Comparison of ENCODE assay signal across 17 cellular contexts in genomic region chr3:172577962-172578560, GRCh38. TPM values are rescaled to one million over a fixed set of nuclear protein-coding genes. Genes with fewer than 3 reads are reported as not detected.
DNase-seq lines count a peak whose midpoint lies in the region; ATAC-seq and TF ChIP-seq lines count a peak whose summit lies in the region.
"Had no signal": no experiment of that assay in that cellular context is flagged by ENCODE, and none has a peak within 500 bp of the region (broad histone marks: within the 10 kb centered on the region; RNA-seq: fewer than 3 reads in every experiment).

No MANE protein-coding gene starts in this region.

- H3K27ac Mint-ChIP-seq in endothelial cell (ENCODE audit: unreplicated experiment) = peak overlapping the region; percentile 59

- WGBS in right cardiac atrium = 56% methylated on average over 3 of the region's 3 CpGs

- no peaks in the 10 kb centered on the region for H3K36me3 ChIP-seq in left ventricle myocardium inferior
- H3K36me3 ChIP-seq: BE2C had no signal

- intact Hi-C loops in left ventricle myocardium inferior (cut with micrococcal nuclease) (no loop called here), right cardiac atrium (cut with DNase I) (no loop called here), posterior cingulate gyrus (cut with DNase I) (no loop called here)

- H3K27me3 Mint-ChIP-seq in endothelial cell (ENCODE audit: unreplicated experiment) = peaks cover 9% of the 10 kb centered on the region

- ATAC-seq in right cardiac atrium = no peak
- ATAC-seq: GM12878 had no signal

- H3K4me3 ChIP-seq in left ventricle myocardium inferior (no peak overlapping the region), right cardiac atrium (ENCODE audit: low read length) (no peak overlapping the region)
- H3K4me3 ChIP-seq: GM12878 had no signal

- H3K9me3 ChIP-seq in left ventricle myocardium inferior (replicated peaks) = no peaks in the 10 kb centered on the region
- H3K9me3 ChIP-seq in right cardiac atrium (ENCODE audit: control insufficient read depth, low read length) = no peaks in the 10 kb centered on the region
- H3K9me3 ChIP-seq: BE2C had no signal

- in situ Hi-C loops in GM13976 (cut with MboI; ENCODE audit: low sequenced_read_pairs, unreplicated experiment) = no loop called here

- H3K36me3 Mint-ChIP-seq in endothelial cell (ENCODE audit: low read depth, unreplicated experiment) = peaks cover 4% of the 10 kb centered on the region

- peaks cover 32% of the 10 kb centered on the region for H3K4me1 Mint-ChIP-seq in endothelial cell (ENCODE audit: unreplicated experiment)

- H3K4me3 Mint-ChIP-seq in endothelial cell (ENCODE audit: unreplicated experiment) = no peak overlapping the region

- no peaks in the 10 kb centered on the region for H3K9me3 Mint-ChIP-seq in endothelial cell (ENCODE audit: unreplicated experiment)

- peaks cover 32% of the 10 kb centered on the region for H3K4me1 ChIP-seq in left ventricle myocardium inferior
- H3K4me1 ChIP-seq in right cardiac atrium (ENCODE audit: control insufficient read depth, insufficient read depth, low read length) = peaks cover 1% of the 10 kb centered on the region
- H3K4me1 ChIP-seq: BE2C had no signal

- TF ChIP-seq CTCF in left ventricle myocardium inferior (IDR thresholded peaks at IDR 0.05; ENCODE audit: borderline replicate concordance) = no peak
- no peak for TF ChIP-seq CTCF in endothelial cell (IDR thresholded peaks at IDR 0.05; ENCODE audit: unreplicated experiment)
- TF ChIP-seq CTCF in GM13976 (IDR thresholded peaks at IDR 0.05; ENCODE audit: borderline replicate concordance, control extremely low read depth, extremely low read depth, insufficient read depth, missing control alignments) = no peak

- no peaks in the 10 kb centered on the region for H3K27me3 ChIP-seq in left ventricle myocardium inferior (ENCODE audit: low read depth)
- no peaks in the 10 kb centered on the region for H3K27me3 ChIP-seq in right cardiac atrium (ENCODE audit: control insufficient read depth, insufficient read depth)

- peak overlapping the region; percentile 13 for H3K27ac ChIP-seq in left ventricle myocardium inferior (replicated peaks)
- no peak overlapping the region for H3K27ac ChIP-seq in right cardiac atrium (ENCODE audit: low read length)

- DNase-seq in left ventricle myocardium inferior (no peak), right cardiac atrium (no peak), NCI-H69 (lab: John Stamatoyannopoulos, UW) (peak; percentile 66), endothelial cell (ENCODE audit: low spot score) (no peak), NCI-H774 (lab: John Stamatoyannopoulos, UW) (no peak), NCI-H2196 treated with DMSO at 0.1 percent for 48 hours (lab: John Stamatoyannopoulos, UW; ENCODE audit: unreplicated experiment) (no peak), GM13976 (ENCODE audit: low spot score) (no peak), posterior cingulate gyrus (no peak)
- DNase-seq: amniotic stem cell; BE2C; kidney; NCI-H1105 treated with DMSO at 0.1 percent for 48 hours; retina; stimulated activated CD4-positive, alpha-beta T cell treated with anti-CD3 and anti-CD28 coated beads, Interleukin-4, amount 100 ng/mL, for 24 hours had no signal

RNA-seq across cellular contexts. Expression of gene TNFSF10, which starts 54.8 kb away (rescaled TPM):
- total RNA-seq in left ventricle myocardium inferior = 12.6 TPM
- total RNA-seq in right cardiac atrium = 10 to 100 TPM in 3 of 4 donors, 1 to 10 TPM in 1; 9.6 to 23.0 (median 13.3) TPM
- polyA plus RNA-seq in right cardiac atrium = 21.2 TPM
- 94.1 TPM for total RNA-seq in endothelial cell (ENCODE audit: unreplicated experiment)
- total RNA-seq: chondrocyte, HT1080 had no signal
